In the genomic region with DNA sequence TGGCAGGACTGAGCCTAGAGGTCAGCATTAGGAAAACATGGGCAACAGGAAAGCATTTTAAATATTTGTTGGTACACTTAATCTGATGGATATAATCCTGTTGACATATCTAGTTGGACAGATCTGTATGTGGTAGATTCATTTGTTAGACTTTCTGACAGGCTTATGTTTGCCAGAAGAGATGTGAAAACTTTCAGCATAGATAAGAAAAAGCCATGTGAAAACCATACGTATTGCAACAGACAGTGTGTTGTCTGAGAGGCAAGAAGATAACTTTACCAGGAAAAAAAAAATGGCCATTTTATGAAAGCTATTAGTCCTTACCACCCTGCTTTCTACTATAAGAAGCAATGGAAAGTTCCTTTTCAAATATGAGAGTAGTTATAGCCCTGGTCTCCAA, we compare ENCODE assay signal across 15 cellular contexts.
DNase-seq lines count a peak whose midpoint lies in the region; ATAC-seq and TF ChIP-seq lines count a peak whose summit lies in the region.
"Had no signal": no experiment of that assay in that cellular context is flagged by ENCODE, and none has a peak within 500 bp of the region (broad histone marks: within the 10 kb centered on the region; RNA-seq: fewer than 3 reads in every experiment).

No MANE protein-coding gene starts in this region.

- TF ChIP-seq CTCF in fibroblast of villous mesenchyme (IDR thresholded peaks at IDR 0.05; ENCODE audit: insufficient read depth, low read depth, low read length): no peak

- ATAC-seq in GM21381 (IDR thresholded peaks at IDR 0.05; ENCODE audit: unreplicated experiment): no peak

- DNase-seq in NCI-H226 (peak; percentile 5), amniotic epithelial cell (ENCODE audit: low read depth) (peak; percentile 72), fibroblast of villous mesenchyme (ENCODE audit: low read depth) (peak; percentile 70), A172 (ENCODE audit: low spot score) (no peak), OCI-M2 (lab: John Stamatoyannopoulos, UW; ENCODE audit: unreplicated experiment) (no peak), KG1 (lab: John Stamatoyannopoulos, UW) (no peak)
- DNase-seq: 8988T; C1 segment of cervical spinal cord; CD4-positive, alpha-beta memory T cell; DMS153; DND-41; GM23248; H7; HCEC 1CT had no signal

- no peak overlapping the region for H3K4me3 ChIP-seq in fibroblast of villous mesenchyme (ENCODE audit: low read depth, low read length)
- H3K4me3 ChIP-seq: GM23248 had no signal

Comparison
In these comparisons a context has a peak if more than half of its experiments do, and no peak if none do; other contexts are left out.
1. DNase-seq: peak in NCI-H226 (single experiment), amniotic epithelial cell (single experiment) and fibroblast of villous mesenchyme (single experiment); none in A172 (single experiment), OCI-M2 (single experiment) and KG1 (single experiment).